8 cellular contexts compared by ENCODE assay signal in genomic region chr11:747176-748006, GRCh38. TPM values are rescaled to one million over a fixed set of nuclear protein-coding genes. Genes with fewer than 3 reads are reported as not detected.
DNase-seq lines count a peak whose midpoint lies in the region; ATAC-seq lines count a peak whose summit lies in the region.

TALDO1 (plus strand) TSS chr11:747464; CDS start chr11:747482, 18 bp downstream.

- peak; percentile 81 for ATAC-seq in GM21447 (IDR thresholded peaks at IDR 0.05; ENCODE audit: unreplicated experiment)

- H3K27ac ChIP-seq in esophagus (ENCODE audit: low read depth in 2 of 2, low read length in 1 of 2), result peak within 1 kb of the TSS; percentile 94
- H3K27ac ChIP-seq in muscle layer of duodenum (ENCODE audit: low read length), result peak within 1 kb of the TSS; percentile 24

- no peaks in the 10 kb centered on the region for H3K27me3 Mint-ChIP-seq in activated T-cell treated with anti-CD3 and anti-CD28 coated beads, Interleukin-2, amount 50 U/mL, for 24 hours

- H3K27me3 ChIP-seq in esophagus (ENCODE audit: control insufficient read depth in 1 of 2, insufficient read depth in 2 of 2, low read length in 2 of 2) (no peaks in the 10 kb centered on the region), muscle layer of duodenum (ENCODE audit: low read depth, low read length) (no peaks in the 10 kb centered on the region)

- H3K36me3 Mint-ChIP-seq in activated T-cell treated with anti-CD3 and anti-CD28 coated beads, Interleukin-2, amount 50 U/mL, for 24 hours (ENCODE audit: low read depth), result peaks cover 27% of the 10 kb centered on the region

- peaks cover 0 to 7% of the 10 kb centered on the region in 2 donors for H3K4me1 ChIP-seq in esophagus (ENCODE audit: control insufficient read depth in 2 of 2, insufficient read depth in 2 of 2, low read length in 1 of 2)
- H3K4me1 ChIP-seq in muscle layer of duodenum (ENCODE audit: control insufficient read depth in 1 of 2, insufficient read depth in 2 of 2, low read length in 2 of 2), result peaks cover 8 to 12% of the 10 kb centered on the region in 2 donors

- no peaks in the 10 kb centered on the region for H3K9me3 Mint-ChIP-seq in activated T-cell treated with anti-CD3 and anti-CD28 coated beads, Interleukin-2, amount 50 U/mL, for 24 hours

- H3K4me3 ChIP-seq in esophagus (ENCODE audit: low read depth in 1 of 2, low read length in 2 of 2) (peak within 1 kb of the TSS; percentile 80 to 98), muscle layer of duodenum (ENCODE audit: low read depth in 1 of 2, low read length in 2 of 2) (peak within 1 kb of the TSS; percentile 67 to 89)

- H3K27ac Mint-ChIP-seq in activated T-cell treated with anti-CD3 and anti-CD28 coated beads, Interleukin-2, amount 50 U/mL, for 24 hours, result peak within 1 kb of the TSS; percentile 91

- H3K9me3 ChIP-seq in esophagus (ENCODE audit: control insufficient read depth in 2 of 2, insufficient read depth in 1 of 2, low read depth in 1 of 2, low read length in 1 of 2) (no peaks in the 10 kb centered on the region), muscle layer of duodenum (ENCODE audit: control insufficient read depth in 1 of 2, low read length in 2 of 2) (no peaks in the 10 kb centered on the region)

- DNase-seq in DMS 273 treated with DMSO at 0.1 percent for 48 hours (lab: John Stamatoyannopoulos, UW) (peak; percentile 30), HuH-7 (ENCODE audit: low spot score) (peak; percentile 94), OCI-M1 (lab: John Stamatoyannopoulos, UW) (peak; percentile 93)
- peak; percentile 91 for DNase-seq in activated T-cell treated with anti-CD3 and anti-CD28 coated beads, Interleukin-2, amount 50 U/mL, for 24 hours
- peak; percentile 49 to 79 for DNase-seq in stimulated activated CD8-positive, alpha-beta memory T cell treated with anti-CD3 and anti-CD28 coated beads, Interleukin-7, amount 100 ng/mL, for 4 hours (ENCODE audit: low read depth in 2 of 2)

- 0% methylated on average over 82 to 110 of the region's 110 CpGs for WGBS in esophagus, 2 donors

- H3K4me1 Mint-ChIP-seq in activated T-cell treated with anti-CD3 and anti-CD28 coated beads, Interleukin-2, amount 50 U/mL, for 24 hours (ENCODE audit: low read depth), result peaks cover 26% of the 10 kb centered on the region

- H3K36me3 ChIP-seq in esophagus (ENCODE audit: control insufficient read depth in 2 of 2, insufficient read depth in 2 of 2, low read length in 1 of 2), result peaks cover 0 to 2% of the 10 kb centered on the region in 2 donors
- H3K36me3 ChIP-seq in muscle layer of duodenum (ENCODE audit: control insufficient read depth in 1 of 2, insufficient read depth in 2 of 2, low read length in 2 of 2), result peaks cover 0 to 1% of the 10 kb centered on the region in 2 donors

- peak within 1 kb of the TSS; percentile 90 for H3K4me3 Mint-ChIP-seq in activated T-cell treated with anti-CD3 and anti-CD28 coated beads, Interleukin-2, amount 50 U/mL, for 24 hours

RNA-seq across cellular contexts. Expression of gene TALDO1, which starts in this region (rescaled TPM):
- 100 to 1,000 TPM; 228 to 278 TPM for polyA plus RNA-seq in esophagus

Comparison
In these comparisons a context has a peak if more than half of its experiments do, and no peak if none do; other contexts are left out.
1. Peak in every context shown above with its lines: DNase-seq, ATAC-seq, H3K4me3 ChIP-seq and H3K27ac ChIP-seq.
2. DNase-seq: peak in every context shown above with its lines; median percentile 94 in HuH-7; 93 in OCI-M1; 91 in activated T-cell treated with anti-CD3 and anti-CD28 coated beads, Interleukin-2, amount 50 U/mL, for 24 hours; 64 in stimulated activated CD8-positive, alpha-beta memory T cell treated with anti-CD3 and anti-CD28 coated beads, Interleukin-7, amount 100 ng/mL, for 4 hours; 30 in DMS 273 treated with DMSO at 0.1 percent for 48 hours.